In the genomic region with DNA sequence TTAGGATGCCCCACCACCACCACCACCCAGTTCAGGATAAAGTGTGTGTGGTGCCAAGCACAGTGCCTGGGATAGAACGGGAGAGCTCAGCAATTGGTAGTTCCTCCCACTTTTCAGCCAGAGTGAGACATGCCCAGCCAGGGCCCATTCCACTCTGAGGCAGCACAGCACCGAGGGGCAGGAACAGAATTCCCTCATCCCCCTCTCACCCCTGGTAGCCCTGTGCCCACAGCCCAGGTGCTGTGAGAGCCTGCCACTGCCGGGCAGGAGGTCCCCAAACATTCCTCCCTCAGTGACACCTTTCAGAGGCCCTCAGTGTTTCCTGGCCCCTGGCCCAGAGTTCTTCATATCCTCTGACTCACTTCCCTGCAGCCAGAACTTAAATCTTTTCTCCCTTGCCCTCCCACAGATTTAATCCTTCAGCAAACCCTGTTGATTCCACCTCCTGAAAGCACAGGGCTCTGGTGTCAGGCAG, we compare ENCODE assay signal across 10 cellular contexts. TPM values are rescaled to one million over a fixed set of nuclear protein-coding genes. Genes with fewer than 3 reads are reported as not detected.
A peak's percentile ranks its signal among the peaks of the same experiment; 100 is the strongest.
DNase-seq lines count a peak whose midpoint lies in the region; ATAC-seq lines count a peak whose summit lies in the region.
"Had no signal": no experiment of that assay in that cellular context is flagged by ENCODE, and none has a peak within 500 bp of the region (broad histone marks: within the 10 kb centered on the region; RNA-seq: fewer than 3 reads in every experiment).

No MANE protein-coding gene starts in this region.

- no peaks in the 10 kb centered on the region for H3K4me1 Mint-ChIP-seq in effector memory CD8-positive, alpha-beta T cell (ENCODE audit: low read depth in 2 of 2)
- H3K4me1 Mint-ChIP-seq: IgD-negative memory B cell had no signal

- peak; percentile 7 for ATAC-seq in HG03159 (IDR thresholded peaks at IDR 0.05; ENCODE audit: unreplicated experiment)
- ATAC-seq in effector memory CD8-positive, alpha-beta T cell (replicated peaks) = no peak
- no peak for ATAC-seq in GM19452 (IDR thresholded peaks at IDR 0.05; ENCODE audit: unreplicated experiment)

- in situ Hi-C loops in G401 (cut with HindIII; ENCODE audit: low sequenced_read_pairs) = no loop called here

- no peak overlapping the region for H3K27ac Mint-ChIP-seq in effector memory CD8-positive, alpha-beta T cell
- H3K27ac Mint-ChIP-seq: T-helper 1 cell treated with Interleukin-12 subunit alpha and Interleukin-12 subunit beta and Interleukin-4 antibody, amounts not matched to agents 30 μg/mL and 1 μg/mL, for 36 hours had no signal

- no peaks in the 10 kb centered on the region for H3K9me3 Mint-ChIP-seq in effector memory CD8-positive, alpha-beta T cell
- H3K9me3 Mint-ChIP-seq: IgD-negative memory B cell; T-helper 1 cell treated with Interleukin-12 subunit alpha and Interleukin-12 subunit beta and Interleukin-4 antibody, amounts not matched to agents 30 μg/mL and 1 μg/mL, for 36 hours had no signal

- H3K36me3 Mint-ChIP-seq in effector memory CD8-positive, alpha-beta T cell (ENCODE audit: insufficient read depth) = no peaks in the 10 kb centered on the region
- H3K36me3 Mint-ChIP-seq: IgD-negative memory B cell had no signal

- peaks cover 0 to 12% of the 10 kb centered on the region in 2 donors for H3K27me3 Mint-ChIP-seq in effector memory CD8-positive, alpha-beta T cell

- DNase-seq in AG08395 (ENCODE audit: low spot score) (peak; percentile 51), amniotic stem cell (lab: John Stamatoyannopoulos, UW) (peak; percentile 24), kidney tubule cell (ENCODE audit: low spot score) (peak; percentile 83), DMS79 treated with DMSO at 0.1 percent for 48 hours (lab: John Stamatoyannopoulos, UW) (no peak), G401 (ENCODE audit: low spot score) (no peak)
- no peak for DNase-seq in effector memory CD8-positive, alpha-beta T cell

- H3K4me3 Mint-ChIP-seq in effector memory CD8-positive, alpha-beta T cell = no peak overlapping the region
- H3K4me3 Mint-ChIP-seq: T-helper 1 cell treated with Interleukin-12 subunit alpha and Interleukin-12 subunit beta and Interleukin-4 antibody, amounts not matched to agents 30 μg/mL and 1 μg/mL, for 36 hours had no signal

RNA-seq across cellular contexts. Expression of gene RIPPLY1, which starts 8.1 kb away (rescaled TPM):
- not detected in 2 replicates for total RNA-seq in G401 (2014; rRNA removed; shearing (Covaris generic))

RNA-seq across cellular contexts. Expression of gene CLDN2, which starts 25.2 kb away (rescaled TPM):
- total RNA-seq in G401 (2014; rRNA removed; shearing (Covaris generic)) = not detected in 2 replicates

Comparison
In these comparisons a context has a peak if more than half of its experiments do, and no peak if none do; other contexts are left out.
1. DNase-seq: peak in AG08395 (single experiment), amniotic stem cell (single experiment) and kidney tubule cell (single experiment); none in DMS79 treated with DMSO at 0.1 percent for 48 hours (single experiment), effector memory CD8-positive, alpha-beta T cell (0 of 3) and G401 (single experiment).